In the genomic region with DNA sequence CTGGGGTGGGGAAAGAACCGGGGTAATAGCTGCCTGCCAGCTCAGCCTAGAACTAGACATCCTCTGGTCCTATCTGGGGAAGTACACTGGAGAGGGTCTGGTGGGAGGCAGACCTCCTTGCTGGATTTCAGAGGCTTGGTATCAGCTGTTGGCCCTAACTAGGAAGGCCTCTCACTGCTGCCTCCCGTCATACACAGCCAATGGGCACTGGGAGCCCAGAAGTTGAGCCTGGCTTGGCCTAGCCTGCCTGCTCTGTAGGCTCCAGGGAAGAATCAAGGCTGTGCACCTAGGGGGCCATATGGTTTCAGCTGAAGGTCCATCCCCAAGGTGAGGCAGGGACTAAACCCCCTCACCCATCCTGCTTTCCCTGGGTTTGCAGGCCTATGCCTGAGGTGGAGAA, we compare ENCODE assay signal across 18 cellular contexts. TPM values are rescaled to one million over a fixed set of nuclear protein-coding genes. Genes with fewer than 3 reads are reported as not detected.
DNase-seq lines count a peak whose midpoint lies in the region; ATAC-seq, FAIRE-seq and TF ChIP-seq lines count a peak whose summit lies in the region.
"Had no signal": no experiment of that assay in that cellular context is flagged by ENCODE, and none has a peak within 500 bp of the region (broad histone marks: within the 10 kb centered on the region; RNA-seq: fewer than 3 reads in every experiment).

No MANE protein-coding gene starts in this region.

- H3K4me3 Mint-ChIP-seq in activated CD8-positive, alpha-beta T cell treated with anti-CD3 and anti-CD28 coated beads, Interleukin-2, amount 10 ng/mL, durations not matched to agents 7 days and 5 days, result no peak overlapping the region
- no peak overlapping the region for H3K4me3 Mint-ChIP-seq in activated CD8-positive, alpha-beta T cell treated with anti-CD3 and anti-CD28 coated beads for 36 hours
- H3K4me3 Mint-ChIP-seq in stimulated activated naive B cell treated with anti-CD40 and anti-IgM and Interleukin-4, amounts not matched to agents 10 μg/mL and 1 μg/mL and 100 μg/mL, for 72 hours, result no peak overlapping the region
- H3K4me3 Mint-ChIP-seq in CD8-positive, alpha-beta T cell, result no peak overlapping the region
- H3K4me3 Mint-ChIP-seq: HFFc6 had no signal

- H3K27me3 Mint-ChIP-seq in activated CD8-positive, alpha-beta T cell treated with anti-CD3 and anti-CD28 coated beads, Interleukin-2, amount 10 ng/mL, durations not matched to agents 7 days and 5 days (ENCODE audit: low read depth), result no peaks in the 10 kb centered on the region
- H3K27me3 Mint-ChIP-seq in activated CD8-positive, alpha-beta T cell treated with anti-CD3 and anti-CD28 coated beads for 36 hours, result no peaks in the 10 kb centered on the region
- no peaks in the 10 kb centered on the region for H3K27me3 Mint-ChIP-seq in stimulated activated naive B cell treated with anti-CD40 and anti-IgM and Interleukin-4, amounts not matched to agents 10 μg/mL and 1 μg/mL and 100 μg/mL, for 72 hours
- no peaks in the 10 kb centered on the region for H3K27me3 Mint-ChIP-seq in CD8-positive, alpha-beta T cell (ENCODE audit: low read depth)

- no peaks in the 10 kb centered on the region for H3K9me3 ChIP-seq in K562 (replicated peaks; ENCODE audit: control insufficient read depth, insufficient read depth, low read depth, low read length)
- no peaks in the 10 kb centered on the region for H3K9me3 ChIP-seq in CD8-positive, alpha-beta T cell (ENCODE audit: low read length)
- H3K9me3 ChIP-seq: BLaER1 had no signal

- H3K36me3 Mint-ChIP-seq in activated CD8-positive, alpha-beta T cell treated with anti-CD3 and anti-CD28 coated beads, Interleukin-2, amount 10 ng/mL, durations not matched to agents 7 days and 5 days (ENCODE audit: low read depth), result peaks cover 44% of the 10 kb centered on the region
- H3K36me3 Mint-ChIP-seq in activated CD8-positive, alpha-beta T cell treated with anti-CD3 and anti-CD28 coated beads for 36 hours (ENCODE audit: low read depth), result peaks cover 52% of the 10 kb centered on the region
- peaks cover 16 to 54% of the 10 kb centered on the region in 2 donors for H3K36me3 Mint-ChIP-seq in stimulated activated naive B cell treated with anti-CD40 and anti-IgM and Interleukin-4, amounts not matched to agents 10 μg/mL and 1 μg/mL and 100 μg/mL, for 72 hours
- peaks cover 58% of the 10 kb centered on the region for H3K36me3 Mint-ChIP-seq in CD8-positive, alpha-beta T cell

- H3K4me1 Mint-ChIP-seq in activated CD8-positive, alpha-beta T cell treated with anti-CD3 and anti-CD28 coated beads, Interleukin-2, amount 10 ng/mL, durations not matched to agents 7 days and 5 days (ENCODE audit: low read depth), result peaks cover 31% of the 10 kb centered on the region
- H3K4me1 Mint-ChIP-seq in activated CD8-positive, alpha-beta T cell treated with anti-CD3 and anti-CD28 coated beads for 36 hours (ENCODE audit: low read depth), result peaks cover 19% of the 10 kb centered on the region
- peaks cover 16 to 24% of the 10 kb centered on the region in 2 donors for H3K4me1 Mint-ChIP-seq in stimulated activated naive B cell treated with anti-CD40 and anti-IgM and Interleukin-4, amounts not matched to agents 10 μg/mL and 1 μg/mL and 100 μg/mL, for 72 hours
- peaks cover 32% of the 10 kb centered on the region for H3K4me1 Mint-ChIP-seq in CD8-positive, alpha-beta T cell (ENCODE audit: low read depth)

- no peak overlapping the region for H3K4me2 ChIP-seq in K562 (ENCODE audit: insufficient read depth, low read length)
- H3K4me2 ChIP-seq: BLaER1 had no signal

- no peaks in the 10 kb centered on the region for H3K27me3 ChIP-seq in K562 (ENCODE audit: control insufficient read depth in 2 of 2, insufficient read depth in 2 of 2, low read length in 2 of 2)
- H3K27me3 ChIP-seq in CD8-positive, alpha-beta T cell (ENCODE audit: insufficient read depth, low read length), result no peaks in the 10 kb centered on the region
- H3K27me3 ChIP-seq: BLaER1 had no signal

- intact Hi-C loops in activated CD8-positive, alpha-beta T cell treated with anti-CD3 and anti-CD28 coated beads for 36 hours (cut with micrococcal nuclease), result loop anchor here (10.0 kb wide), 1 partner anchor 240 kb away; a partner anchor contains a TSS
- intact Hi-C loops in K562 (cut with micrococcal nuclease), result loop anchor here (5.0 kb wide), 1 partner anchor 148 kb away; a partner anchor contains a TSS
- intact Hi-C loops in CD8-positive, alpha-beta T cell (cut with DNase I, micrococcal nuclease), result loop anchor here in 1 of 2 experiments (5.0 kb wide), 1 partner anchor 567 kb away; a partner anchor contains a TSS

- no peak for DNase-seq in activated CD8-positive, alpha-beta T cell treated with anti-CD3 and anti-CD28 coated beads, Interleukin-2, amount 10 ng/mL, durations not matched to agents 7 days and 5 days
- no peak for DNase-seq in activated CD8-positive, alpha-beta T cell treated with anti-CD3 and anti-CD28 coated beads for 36 hours
- DNase-seq in RWPE1 (ENCODE audit: low spot score), result no peak
- DNase-seq in K562 (ENCODE audit: extremely low read depth in 1 of 4, low spot score in 3 of 4), result no peak
- DNase-seq in stimulated activated naive B cell treated with anti-CD40 and anti-IgM and Interleukin-4, amounts not matched to agents 10 μg/mL and 1 μg/mL and 100 μg/mL, for 72 hours, result no peak
- DNase-seq in CD8-positive, alpha-beta T cell, result no peak
- DNase-seq in NCI-H82 (lab: John Stamatoyannopoulos, UW), result no peak
- DNase-seq: 8988T, AML-193, Calu3, DMS79, HCEC 1CT, HFFc6 had no signal

- CTCF ChIA-PET in activated CD8-positive, alpha-beta T cell treated with anti-CD3 and anti-CD28 coated beads, Interleukin-2, amount 10 ng/mL, durations not matched to agents 7 days and 5 days (lab: Charles Lee), result interaction anchor here (0.6 to 1.4 kb wide), 2 partner anchors 149 to 1074 kb away, joined by 3 to 6 read pairs; no protein-coding TSS in a partner anchor
- CTCF ChIA-PET in activated CD8-positive, alpha-beta T cell treated with anti-CD3 and anti-CD28 coated beads for 36 hours (lab: Charles Lee), result interaction anchor here (0.8 to 2.8 kb wide), 3 partner anchors 17 to 326 kb away, joined by 4 to 7 read pairs (median 4); no protein-coding TSS in a partner anchor
- CTCF ChIA-PET in RWPE1 (lab: Yijun Ruan, JAX) (interaction anchor here (0.6 kb wide), 1 partner anchor 46 kb away, joined by 3 read pairs; no protein-coding TSS in a partner anchor), K562 (lab: Yijun Ruan, JAX; ENCODE audit: low intra/inter-chr PET ratio) (no interaction called here)
- CTCF ChIA-PET in CD8-positive, alpha-beta T cell (lab: Charles Lee), result interaction anchor here (0.8 kb wide), 1 partner anchor 149 kb away, joined by 4 read pairs; no protein-coding TSS in a partner anchor

- no peak for TF ChIP-seq RAD21 in K562 (CRISPR knock-in tag; conservative IDR thresholded peaks at IDR 0.05 in 1 of 2, IDR thresholded peaks at IDR 0.05 in 1 of 2)

- no peaks in the 10 kb centered on the region for H3K9me3 Mint-ChIP-seq in activated CD8-positive, alpha-beta T cell treated with anti-CD3 and anti-CD28 coated beads, Interleukin-2, amount 10 ng/mL, durations not matched to agents 7 days and 5 days (ENCODE audit: insufficient read depth)
- no peaks in the 10 kb centered on the region for H3K9me3 Mint-ChIP-seq in activated CD8-positive, alpha-beta T cell treated with anti-CD3 and anti-CD28 coated beads for 36 hours
- no peaks in the 10 kb centered on the region for H3K9me3 Mint-ChIP-seq in stimulated activated naive B cell treated with anti-CD40 and anti-IgM and Interleukin-4, amounts not matched to agents 10 μg/mL and 1 μg/mL and 100 μg/mL, for 72 hours
- H3K9me3 Mint-ChIP-seq in CD8-positive, alpha-beta T cell, result no peaks in the 10 kb centered on the region
- H3K9me3 Mint-ChIP-seq: HFFc6 had no signal

- H3K79me2 ChIP-seq in K562 (ENCODE audit: control insufficient read depth, insufficient read depth, low read length), result peaks cover 32% of the 10 kb centered on the region

- BruUV-seq in K562 (replicated peaks; lab: Mats Ljungman, UMichigan), result no TSS peak

- peaks cover 5% of the 10 kb centered on the region for H3K9me1 ChIP-seq in K562 (ENCODE audit: control insufficient read depth, insufficient read depth, low read length)

- no peak for TF ChIP-seq EP300 in K562 (IDR thresholded peaks at IDR 0.05; ENCODE audit: low read length)

- in situ Hi-C loops in K562 (cut with MboI), result no loop called here

- H3K27ac ChIP-seq in RWPE1 (peak overlapping the region; percentile 15), K562 (ENCODE audit: extremely low read depth, low read depth, low read length) (no peak overlapping the region)
- H3K27ac ChIP-seq in CD8-positive, alpha-beta T cell (ENCODE audit: low read depth, low read length), result no peak overlapping the region
- H3K27ac ChIP-seq: BLaER1 had no signal

- TF ChIP-seq CTCF in activated CD8-positive, alpha-beta T cell treated with anti-CD3 and anti-CD28 coated beads for 36 hours (IDR thresholded peaks at IDR 0.05), result no peak
- TF ChIP-seq CTCF in RWPE1 (conservative IDR thresholded peaks at IDR 0.05; ENCODE audit: low read depth) (no peak), K562 (IDR thresholded peaks at IDR 0.05 in 2 of 3, conservative IDR thresholded peaks at IDR 0.05 in 1 of 3; ENCODE audit: insufficient read depth in 2 of 3, low read depth in 1 of 3, low read length in 3 of 3) (no peak)
- TF ChIP-seq CTCF in CD8-positive, alpha-beta T cell (IDR thresholded peaks at IDR 0.05), result no peak

- H3K9ac ChIP-seq in K562 (ENCODE audit: insufficient read depth in 1 of 2, low read depth in 2 of 2, low read length in 2 of 2), result no peak overlapping the region
- H3K9ac ChIP-seq: BLaER1 had no signal

- FAIRE-seq in K562 (lab: Jason Lieb, UNC), result no peak
- FAIRE-seq: GM12892 had no signal

- POLR2A ChIA-PET in activated CD8-positive, alpha-beta T cell treated with anti-CD3 and anti-CD28 coated beads, Interleukin-2, amount 10 ng/mL, durations not matched to agents 7 days and 5 days (lab: Charles Lee), result no interaction called here
- POLR2A ChIA-PET in activated CD8-positive, alpha-beta T cell treated with anti-CD3 and anti-CD28 coated beads for 36 hours (lab: Charles Lee), result interaction anchor here (0.7 to 16.0 kb wide), 6 partner anchors 9 to 148 kb away, joined by 3 to 238 read pairs (median 4); a partner anchor contains a TSS
- POLR2A ChIA-PET in RWPE1 (lab: Yijun Ruan, JAX; ENCODE audit: low non-redundant PET) (interaction anchor here (0.5 to 1.4 kb wide), 2 partner anchors 41 to 176 kb away, joined by 4 read pairs; no protein-coding TSS in a partner anchor), K562 (lab: Yijun Ruan, JAX) (interaction anchor here (0.5 to 13.3 kb wide), 8 partner anchors 11 to 692 kb away, joined by 3 to 226 read pairs (median 3); a partner anchor contains a TSS)
- POLR2A ChIA-PET in CD8-positive, alpha-beta T cell (lab: Charles Lee), result interaction anchor here (1.3 kb wide), 1 partner anchor 157 kb away, joined by 7 read pairs; no protein-coding TSS in a partner anchor

- 90% methylated on average over 2 of the region's 2 CpGs for WGBS in K562 (ENCODE audit: insufficient coverage, low coverage, missing lambda C conversion rate)

- no peak overlapping the region for H2AFZ ChIP-seq in K562 (ENCODE audit: low read depth, low read length)

- H3K4me1 ChIP-seq in K562 (replicated peaks in 1 of 2; ENCODE audit: control insufficient read depth in 2 of 2, insufficient read depth in 2 of 2, low read length in 2 of 2), result peaks cover 6 to 12% of the 10 kb centered on the region in 2 experiments; a peak in 4 of 5 replicates
- H3K4me1 ChIP-seq in CD8-positive, alpha-beta T cell (ENCODE audit: insufficient read depth, low read length), result peaks cover 27% of the 10 kb centered on the region

- peak overlapping the region; percentile 18 for H3K27ac Mint-ChIP-seq in activated CD8-positive, alpha-beta T cell treated with anti-CD3 and anti-CD28 coated beads, Interleukin-2, amount 10 ng/mL, durations not matched to agents 7 days and 5 days
- H3K27ac Mint-ChIP-seq in activated CD8-positive, alpha-beta T cell treated with anti-CD3 and anti-CD28 coated beads for 36 hours, result no peak overlapping the region
- H3K27ac Mint-ChIP-seq in stimulated activated naive B cell treated with anti-CD40 and anti-IgM and Interleukin-4, amounts not matched to agents 10 μg/mL and 1 μg/mL and 100 μg/mL, for 72 hours, result peak overlapping the region; percentile 47
- H3K27ac Mint-ChIP-seq in CD8-positive, alpha-beta T cell, result no peak overlapping the region
- H3K27ac Mint-ChIP-seq: HFFc6 had no signal

- peaks cover 53% of the 10 kb centered on the region for H3K36me3 ChIP-seq in K562 (ENCODE audit: control insufficient read depth, insufficient read depth, low read length)
- H3K36me3 ChIP-seq in CD8-positive, alpha-beta T cell (ENCODE audit: insufficient read depth, low read length), result peaks cover 25% of the 10 kb centered on the region

- no peak overlapping the region for H3K4me3 ChIP-seq in K562
- no peak overlapping the region for H3K4me3 ChIP-seq in CD8-positive, alpha-beta T cell (ENCODE audit: low read depth, low read length)
- H3K4me3 ChIP-seq: BLaER1 had no signal

- peaks cover 5% of the 10 kb centered on the region; the same call in 1 of the 2 replicates for H4K20me1 ChIP-seq in K562 (replicated peaks; ENCODE audit: control insufficient read depth, insufficient read depth, low read length)
- H4K20me1 ChIP-seq: BLaER1 had no signal

- peak; percentile 58 for TF ChIP-seq POLR2A in K562 (conservative IDR thresholded peaks at IDR 0.05)

- no peak for ATAC-seq in activated CD8-positive, alpha-beta T cell treated with anti-CD3 and anti-CD28 coated beads, Interleukin-2, amount 10 ng/mL, durations not matched to agents 7 days and 5 days
- no peak for ATAC-seq in activated CD8-positive, alpha-beta T cell treated with anti-CD3 and anti-CD28 coated beads for 36 hours
- ATAC-seq in K562, result no peak
- no peak for ATAC-seq in stimulated activated naive B cell treated with anti-CD40 and anti-IgM and Interleukin-4, amounts not matched to agents 10 μg/mL and 1 μg/mL and 100 μg/mL, for 72 hours (replicated peaks)
- ATAC-seq in CD8-positive, alpha-beta T cell, result no peak

RNA-seq across cellular contexts. Expression of a gene that starts 4.3 kb away (rescaled TPM):
- total RNA-seq in activated CD8-positive, alpha-beta T cell treated with anti-CD3 and anti-CD28 coated beads, Interleukin-2, amount 10 ng/mL, durations not matched to agents 7 days and 5 days, result 10 to 100 TPM; 59.8 to 61.8 TPM
- total RNA-seq in activated CD8-positive, alpha-beta T cell treated with anti-CD3 and anti-CD28 coated beads for 36 hours, result 10 to 100 TPM; 51.4 to 54.5 TPM
- total RNA-seq in K562 (2011; cell fraction: chromatin; rRNA removed; ENCODE audit: low replicate concordance), result 71.8 and 131 TPM in 2 replicates
- 89.7 and 95.8 TPM in 2 replicates for total RNA-seq in K562 (2011; cell fraction: nucleolus; rRNA removed)
- total RNA-seq in K562 (2011; cell fraction: nucleoplasm; rRNA removed), result 74.4 and 78.0 TPM in 2 replicates
- 32.1 and 36.8 TPM in 2 replicates for total RNA-seq in K562 (2014; rRNA removed)
- total RNA-seq in K562 (2014; rRNA removed; fragmentation: Illumina TruSeq; extraction: Trizol), result 13.0 and 16.5 TPM in 2 replicates
- total RNA-seq in K562 (2015; rRNA removed; fragmentation: Illumina TruSeq; extraction: Trizol), result 26.8 and 29.0 TPM in 2 replicates
- total RNA-seq in K562 (2021), result 36.1 and 37.8 TPM in 2 replicates
- 23.6 and 39.9 TPM in 2 replicates for polyA plus RNA-seq in K562 (2011; rRNA removed)
- 31.3 and 41.8 TPM in 2 replicates for polyA plus RNA-seq in K562 (2011; cell fraction: cytosol; rRNA removed)
- polyA plus RNA-seq in K562 (2011; cell fraction: nucleus; rRNA removed), result 190 and 211 TPM in 2 replicates
- 30.0 and 54.0 TPM in 2 replicates for polyA plus RNA-seq in K562 (2012)
- 32.7 and 35.6 TPM in 2 replicates for polyA plus RNA-seq in K562 (2014; fragmentation: Illumina TruSeq; extraction: Trizol)
- 1 to 10 TPM; 3.4 to 6.2 TPM for polyA plus RNA-seq in K562 (2014; fragmentation: Nextera tagmentation; extraction: Ambion mirVana)
- 46.2 and 53.5 TPM in 2 replicates for polyA plus RNA-seq in K562 (2014; rRNA removed)
- polyA minus RNA-seq in K562 (2011; rRNA and poly(A)+ RNA removed), result 18.2 and 19.1 TPM in 2 replicates
- polyA minus RNA-seq in K562 (2011; cell fraction: cytosol; rRNA and poly(A)+ RNA removed), result 9.2 and 10.9 TPM in 2 replicates
- polyA minus RNA-seq in K562 (2011; cell fraction: nucleus; rRNA and poly(A)+ RNA removed), result 20.3 and 32.9 TPM in 2 replicates
- total RNA-seq in CD8-positive, alpha-beta T cell, result 10 to 100 TPM; 53.0 to 62.5 TPM

RNA-seq across cellular contexts. Expression of a gene that starts 4.5 kb away (rescaled TPM):
- 10 to 100 TPM; 25.4 to 25.9 TPM for total RNA-seq in activated CD8-positive, alpha-beta T cell treated with anti-CD3 and anti-CD28 coated beads, Interleukin-2, amount 10 ng/mL, durations not matched to agents 7 days and 5 days
- total RNA-seq in activated CD8-positive, alpha-beta T cell treated with anti-CD3 and anti-CD28 coated beads for 36 hours, result 10 to 100 TPM; 25.7 to 28.1 TPM
- 34.1 and 86.1 TPM in 2 replicates for total RNA-seq in K562 (2011; cell fraction: chromatin; rRNA removed; ENCODE audit: low replicate concordance)
- 66.0 and 68.2 TPM in 2 replicates for total RNA-seq in K562 (2011; cell fraction: nucleolus; rRNA removed)
- total RNA-seq in K562 (2011; cell fraction: nucleoplasm; rRNA removed), result 40.8 and 44.2 TPM in 2 replicates
- total RNA-seq in K562 (2014; rRNA removed), result 36.7 and 46.9 TPM in 2 replicates
- 25.0 and 32.1 TPM in 2 replicates for total RNA-seq in K562 (2014; rRNA removed; fragmentation: Illumina TruSeq; extraction: Trizol)
- total RNA-seq in K562 (2015; rRNA removed; fragmentation: Illumina TruSeq; extraction: Trizol), result 46.5 and 46.9 TPM in 2 replicates
- 32.5 and 33.9 TPM in 2 replicates for total RNA-seq in K562 (2021)
- 30.4 and 36.0 TPM in 2 replicates for polyA plus RNA-seq in K562 (2011; rRNA removed)
- 33.1 and 54.6 TPM in 2 replicates for polyA plus RNA-seq in K562 (2011; cell fraction: cytosol; rRNA removed)
- 75.7 and 103 TPM in 2 replicates for polyA plus RNA-seq in K562 (2011; cell fraction: nucleus; rRNA removed)
- polyA plus RNA-seq in K562 (2012), result 25.2 and 34.6 TPM in 2 replicates
- 40.1 and 47.2 TPM in 2 replicates for polyA plus RNA-seq in K562 (2014; fragmentation: Illumina TruSeq; extraction: Trizol)
- 10 to 100 TPM; 59.8 to 85.7 TPM for polyA plus RNA-seq in K562 (2014; fragmentation: Nextera tagmentation; extraction: Ambion mirVana)
- polyA plus RNA-seq in K562 (2014; rRNA removed), result 38.0 and 44.8 TPM in 2 replicates
- 38.1 and 72.9 TPM in 2 replicates for polyA minus RNA-seq in K562 (2011; rRNA and poly(A)+ RNA removed)
- 21.1 and 35.7 TPM in 2 replicates for polyA minus RNA-seq in K562 (2011; cell fraction: cytosol; rRNA and poly(A)+ RNA removed)
- polyA minus RNA-seq in K562 (2011; cell fraction: nucleus; rRNA and poly(A)+ RNA removed), result 39.9 and 47.7 TPM in 2 replicates
- total RNA-seq in CD8-positive, alpha-beta T cell, result 10 to 100 TPM; 53.8 to 56.5 TPM

RNA-seq across cellular contexts. Expression of a gene that starts 17.8 kb away (rescaled TPM):
- total RNA-seq in activated CD8-positive, alpha-beta T cell treated with anti-CD3 and anti-CD28 coated beads, Interleukin-2, amount 10 ng/mL, durations not matched to agents 7 days and 5 days, result 10 to 100 TPM; 16.8 TPM
- total RNA-seq in activated CD8-positive, alpha-beta T cell treated with anti-CD3 and anti-CD28 coated beads for 36 hours, result 10 to 100 TPM; 37.5 to 39.8 TPM
- total RNA-seq in K562 (2011; cell fraction: chromatin; rRNA removed; ENCODE audit: low replicate concordance), result not detected in 2 replicates
- total RNA-seq in K562 (2011; cell fraction: nucleolus; rRNA removed), result not detected in 2 replicates
- not detected in 2 replicates for total RNA-seq in K562 (2011; cell fraction: nucleoplasm; rRNA removed)
- total RNA-seq in K562 (2014; rRNA removed) (not detected in 2 replicates), K562 (2014; rRNA removed; fragmentation: Illumina TruSeq; extraction: Trizol) (not detected in 2 replicates), K562 (2015; rRNA removed; fragmentation: Illumina TruSeq; extraction: Trizol) (not detected in 2 replicates), K562 (2021) (not detected in 2 replicates)
- polyA plus RNA-seq in K562 (2011; rRNA removed) (not detected in 2 replicates), K562 (2014; fragmentation: Illumina TruSeq; extraction: Trizol) (not detected in 2 replicates), K562 (2014; fragmentation: Nextera tagmentation; extraction: Ambion mirVana) (not detected), K562 (2014; rRNA removed) (not detected in 2 replicates)
- polyA plus RNA-seq in K562 (2011; cell fraction: cytosol; rRNA removed), result not detected in 2 replicates
- not detected in 2 replicates for polyA plus RNA-seq in K562 (2011; cell fraction: nucleus; rRNA removed)
- polyA plus RNA-seq in K562 (2012), result 0.04 and 0.28 TPM in 2 replicates
- not detected in 2 replicates for polyA minus RNA-seq in K562 (2011; rRNA and poly(A)+ RNA removed)
- not detected in 2 replicates for polyA minus RNA-seq in K562 (2011; cell fraction: cytosol; rRNA and poly(A)+ RNA removed)
- not detected in 2 replicates for polyA minus RNA-seq in K562 (2011; cell fraction: nucleus; rRNA and poly(A)+ RNA removed)
- total RNA-seq in CD8-positive, alpha-beta T cell, result under 1 TPM; 0.43 to 0.47 TPM
- total RNA-seq: G401, H4, HT1080 had no signal

Comparison
In these comparisons a context has a peak if more than half of its experiments do, and no peak if none do; other contexts are left out.
1. H3K27ac Mint-ChIP-seq: peak in activated CD8-positive, alpha-beta T cell treated with anti-CD3 and anti-CD28 coated beads, Interleukin-2, amount 10 ng/mL, durations not matched to agents 7 days and 5 days (single experiment) and stimulated activated naive B cell treated with anti-CD40 and anti-IgM and Interleukin-4, amounts not matched to agents 10 μg/mL and 1 μg/mL and 100 μg/mL, for 72 hours (single experiment); none in activated CD8-positive, alpha-beta T cell treated with anti-CD3 and anti-CD28 coated beads for 36 hours (single experiment) and CD8-positive, alpha-beta T cell (single experiment).
2. RNA of a gene that starts 17.8 kb away (total RNA-seq): 37.5 to 39.8 TPM in activated CD8-positive, alpha-beta T cell treated with anti-CD3 and anti-CD28 coated beads for 36 hours and 16.8 TPM in activated CD8-positive, alpha-beta T cell treated with anti-CD3 and anti-CD28 coated beads, Interleukin-2, amount 10 ng/mL, durations not matched to agents 7 days and 5 days; 0.43 to 0.47 TPM in CD8-positive, alpha-beta T cell and not detected in K562; every median in the first group is over 10 times any median in the second.